In genomic region chr21:21200103-21200938, GRCh38 we compare ENCODE assay signal across 8 cellular contexts.
DNase-seq lines count a peak whose midpoint lies in the region; ATAC-seq, FAIRE-seq and TF ChIP-seq lines count a peak whose summit lies in the region.

No MANE protein-coding gene starts in this region.

- no peak for FAIRE-seq in urothelium cell line (lab: Jason Lieb, UNC)

- POLR2A ChIA-PET in MCF 10A (lab: Yijun Ruan, JAX), result interaction anchor here (0.6 to 1.0 kb wide), 3 partner anchors 12 to 230 kb away, joined by 3 to 5 read pairs (median 4); no protein-coding TSS in a partner anchor

- peaks cover 7% of the 10 kb centered on the region for H3K9me3 Mint-ChIP-seq in MCF 10A (ENCODE audit: unreplicated experiment)

- no peaks in the 10 kb centered on the region for H3K36me3 Mint-ChIP-seq in MCF 10A (ENCODE audit: insufficient read depth, unreplicated experiment)

- H2AFZ ChIP-seq in mammary epithelial cell (ENCODE audit: low read depth, low read length), result no peak overlapping the region

- H3K4me1 Mint-ChIP-seq in MCF 10A (ENCODE audit: insufficient read depth, unreplicated experiment), result peaks cover 11% of the 10 kb centered on the region

- H3K4me1 ChIP-seq in mammary epithelial cell (ENCODE audit: insufficient read depth, low read length), result no peaks in the 10 kb centered on the region

- no peak overlapping the region for H3K4me3 ChIP-seq in mammary epithelial cell (replicated peaks in 1 of 3; ENCODE audit: insufficient read depth in 1 of 3, low read depth in 2 of 3, low read length in 3 of 3)

- DNase-seq in MCF 10A (ENCODE audit: unreplicated experiment) (peak; percentile 93), mammary epithelial cell (no peak), amniotic epithelial cell (ENCODE audit: low read depth) (peak; percentile 97), left lobe of liver (ENCODE audit: low spot score) (no peak), urothelium cell line (ENCODE audit: low spot score) (peak; percentile 74), superior temporal gyrus (ENCODE audit: extremely low spot score) (no peak), mesenteric fat pad (ENCODE audit: low spot score) (no peak), NCI-H2081 (lab: John Stamatoyannopoulos, UW) (no peak)

- H3K4me2 ChIP-seq in mammary epithelial cell (ENCODE audit: insufficient read depth, low read depth, low read length), result no peak overlapping the region

- WGBS in mammary epithelial cell (ENCODE audit: low coverage, missing lambda C conversion rate), result 4% methylated on average over 4 of the region's 6 CpGs

- in situ Hi-C loops in mammary epithelial cell (cut with MboI; ENCODE audit: low sequenced_read_pairs in 2 of 2), result no loop called here

- H3K36me3 ChIP-seq in mammary epithelial cell (ENCODE audit: insufficient read depth, low read length), result no peaks in the 10 kb centered on the region

- H3K4me3 Mint-ChIP-seq in MCF 10A (ENCODE audit: unreplicated experiment), result peak overlapping the region; percentile 52

- no peaks in the 10 kb centered on the region for H3K79me2 ChIP-seq in mammary epithelial cell (ENCODE audit: insufficient read depth, low read length)

- no peak overlapping the region for H3K27ac ChIP-seq in mammary epithelial cell (ENCODE audit: insufficient read depth, low read depth, low read length)

- TF ChIP-seq CTCF in MCF 10A (IDR thresholded peaks at IDR 0.05; ENCODE audit: unreplicated experiment) (no peak), mammary epithelial cell (conservative IDR thresholded peaks at IDR 0.05 in 1 of 2, IDR thresholded peaks at IDR 0.05 in 1 of 2; ENCODE audit: extremely low read depth in 1 of 2, insufficient read depth in 1 of 2, low read depth in 1 of 2, low read length in 2 of 2) (no peak)

- CTCF ChIA-PET in MCF 10A (lab: Yijun Ruan, JAX) (interaction anchor here (0.5 to 0.7 kb wide), 2 partner anchors 676 to 1573 kb away, joined by 3 to 4 read pairs; no protein-coding TSS in a partner anchor), mammary epithelial cell (lab: Charles Lee; ENCODE audit: low non-redundant PET) (no interaction called here)

- no peak overlapping the region for H3K9ac ChIP-seq in mammary epithelial cell (ENCODE audit: insufficient read depth, low read length)

- no peaks in the 10 kb centered on the region for H3K27me3 Mint-ChIP-seq in MCF 10A (ENCODE audit: insufficient read depth, unreplicated experiment)

- H3K9me3 ChIP-seq in mammary epithelial cell (replicated peaks; ENCODE audit: insufficient read depth, low read length), result peaks cover 36% of the 10 kb centered on the region

- H3K27me3 ChIP-seq in mammary epithelial cell (ENCODE audit: insufficient read depth, low read length), result no peaks in the 10 kb centered on the region

- BruUV-seq in MCF 10A (replicated peaks; lab: Mats Ljungman, UMichigan) (no TSS peak), mammary epithelial cell (replicated peaks; lab: Mats Ljungman, UMichigan) (no TSS peak)

- no peaks in the 10 kb centered on the region for H4K20me1 ChIP-seq in mammary epithelial cell (ENCODE audit: insufficient read depth, low read length)

- peak; percentile 39 for ATAC-seq in left lobe of liver

- H3K27ac Mint-ChIP-seq in MCF 10A (ENCODE audit: low read depth, unreplicated experiment), result peak overlapping the region; percentile 86

- dilution Hi-C loops in mammary epithelial cell (cut with HindIII; ENCODE audit: low sequenced_read_pairs), result no loop called here

- intact Hi-C loops in MCF 10A (cut with micrococcal nuclease), result no loop called here
- intact Hi-C loops in mammary epithelial cell (cut with micrococcal nuclease), result no loop called here

Comparison
In these comparisons a context has a peak if more than half of its experiments do, and no peak if none do; other contexts are left out.
1. DNase-seq: peak in MCF 10A (single experiment), amniotic epithelial cell (single experiment) and urothelium cell line (single experiment); none in mammary epithelial cell (single experiment), left lobe of liver (single experiment), superior temporal gyrus (single experiment), mesenteric fat pad (single experiment) and NCI-H2081 (0 of 2).